19 cellular contexts compared by ENCODE assay signal in genomic region chr10:83605783-83606182, GRCh38.
DNase-seq lines count a peak whose midpoint lies in the region; ATAC-seq and TF ChIP-seq lines count a peak whose summit lies in the region.
"Had no signal": no experiment of that assay in that cellular context is flagged by ENCODE, and none has a peak within 500 bp of the region (broad histone marks: within the 10 kb centered on the region; RNA-seq: fewer than 3 reads in every experiment).

No MANE protein-coding gene starts in this region.

- H3K4me1 ChIP-seq in right atrium auricular region (no peaks in the 10 kb centered on the region), mesenchymal stem cell (ENCODE audit: control insufficient read depth, insufficient read depth, low read depth, low read length) (no peaks in the 10 kb centered on the region), esophagus squamous epithelium (no peaks in the 10 kb centered on the region)
- H3K4me1 ChIP-seq: BLaER1, SJCRH30 had no signal

- TF ChIP-seq POLR2A in esophagus squamous epithelium (IDR thresholded peaks at IDR 0.05) = no peak

- no peak overlapping the region for H2BK120ac ChIP-seq in mesenchymal stem cell (ENCODE audit: low read depth, low read length)

- no peak overlapping the region for H2BK15ac ChIP-seq in mesenchymal stem cell (ENCODE audit: low read depth, poor library complexity, severe bottlenecking)

- no peak overlapping the region for H3K14ac ChIP-seq in mesenchymal stem cell (ENCODE audit: low read length in 2 of 2)

- intact Hi-C loops in left ventricle myocardium superior (cut with micrococcal nuclease) = no loop called here
- intact Hi-C loops in esophagus squamous epithelium (cut with DNase I) = no loop called here

- H4K91ac ChIP-seq in mesenchymal stem cell (ENCODE audit: low read length) = no peak overlapping the region

- POLR2A ChIA-PET in WTC11 (lab: Charles Lee) = no interaction called here

- H3K23ac ChIP-seq in mesenchymal stem cell (ENCODE audit: low read length in 2 of 2) = no peak overlapping the region

- H3K4me3 Mint-ChIP-seq in WTC11 = no peak overlapping the region
- H3K4me3 Mint-ChIP-seq: CD4-positive, alpha-beta T cell had no signal

- H3K27me3 ChIP-seq in right atrium auricular region = no peaks in the 10 kb centered on the region
- no peaks in the 10 kb centered on the region for H3K27me3 ChIP-seq in mesenchymal stem cell (ENCODE audit: control insufficient read depth in 1 of 2, insufficient read depth in 1 of 2, low read length in 2 of 2)
- H3K27me3 ChIP-seq in esophagus squamous epithelium = no peaks in the 10 kb centered on the region
- H3K27me3 ChIP-seq: BLaER1, SJCRH30 had no signal

- H4K8ac ChIP-seq in mesenchymal stem cell (ENCODE audit: low read length) = no peak overlapping the region

- DNase-seq in left ventricle myocardium superior = no peak
- DNase-seq in right atrium auricular region (ENCODE audit: low spot score) = no peak
- no peak for DNase-seq in WTC11 (ENCODE audit: low spot score)
- no peak for DNase-seq in mesenchymal stem cell
- DNase-seq in esophagus squamous epithelium (lab: John Stamatoyannopoulos, UW) = no peak
- no peak for DNase-seq in GDM1 (lab: John Stamatoyannopoulos, UW)
- no peak for DNase-seq in AG08395 (ENCODE audit: low spot score)
- DNase-seq: CD4-positive, alpha-beta T cell; COR-L47; DMS 273 treated with DMSO at 0.1 percent for 48 hours; DMS79 treated with DMSO at 0.1 percent for 48 hours; Karpas-422; NCI-H1436; NCI-H1930; NCI-H748 treated with DMSO at 0.1 percent for 48 hours; NK-92 treated with Interleukin-12 subunit alpha and Interleukin-12 subunit beta, amount 100 ng/mL, for 24 hours; T-helper 1 cell had no signal

- H2AK5ac ChIP-seq in mesenchymal stem cell (ENCODE audit: low read length, severe bottlenecking) = peak overlapping the region; percentile 92

- CTCF ChIA-PET in WTC11 (lab: Charles Lee) = no interaction called here

- 0 out of 2 replicates have a peak, but pooled peaks cover 4% of the 10 kb centered on the region for H3K9me3 Mint-ChIP-seq in WTC11
- H3K9me3 Mint-ChIP-seq: CD4-positive, alpha-beta T cell had no signal

- ATAC-seq in left ventricle myocardium superior = peak; percentile 50
- no peak for ATAC-seq in WTC11

- no peaks in the 10 kb centered on the region for H3K36me3 Mint-ChIP-seq in WTC11

- H2BK12ac ChIP-seq in mesenchymal stem cell (ENCODE audit: low read length in 2 of 2) = no peak overlapping the region

- H2AFZ ChIP-seq in mesenchymal stem cell (ENCODE audit: low read depth, low read length) = no peak overlapping the region

- peaks cover 20% of the 10 kb centered on the region for H3K4me1 Mint-ChIP-seq in WTC11

- peak overlapping the region in 1 of 2 donors; percentile 7 for H3K27ac ChIP-seq in right atrium auricular region
- no peak overlapping the region for H3K27ac ChIP-seq in mesenchymal stem cell (ENCODE audit: low read length, poor library complexity, severe bottlenecking)
- no peak overlapping the region for H3K27ac ChIP-seq in esophagus squamous epithelium
- H3K27ac ChIP-seq: BLaER1, SJCRH30 had no signal

- peak overlapping the region; percentile 81; the same call in 1 of the 2 replicates for H3K27ac Mint-ChIP-seq in WTC11
- H3K27ac Mint-ChIP-seq: CD4-positive, alpha-beta T cell had no signal

- no peak overlapping the region for H3K9ac ChIP-seq in mesenchymal stem cell (ENCODE audit: low read length)
- H3K9ac ChIP-seq: BLaER1 had no signal

- no peaks in the 10 kb centered on the region for H3K9me3 ChIP-seq in right atrium auricular region
- H3K9me3 ChIP-seq in mesenchymal stem cell (ENCODE audit: control insufficient read depth, low read length) = no peaks in the 10 kb centered on the region
- H3K9me3 ChIP-seq in esophagus squamous epithelium = no peaks in the 10 kb centered on the region
- H3K9me3 ChIP-seq: BLaER1, SJCRH30 had no signal

- no peaks in the 10 kb centered on the region for H3K27me3 Mint-ChIP-seq in WTC11 (ENCODE audit: low read depth)
- H3K27me3 Mint-ChIP-seq: CD4-positive, alpha-beta T cell had no signal

- no peak overlapping the region for H3K4me2 ChIP-seq in mesenchymal stem cell (ENCODE audit: low read length, poor library complexity, severe bottlenecking)
- H3K4me2 ChIP-seq: BLaER1 had no signal

- TF ChIP-seq CTCF in right atrium auricular region (IDR thresholded peaks at IDR 0.05) (no peak), WTC11 (IDR thresholded peaks at IDR 0.05) (no peak), esophagus squamous epithelium (IDR thresholded peaks at IDR 0.05) (no peak)

- H2BK5ac ChIP-seq in mesenchymal stem cell (ENCODE audit: low read depth, low read length, poor library complexity, severe bottlenecking) = no peak overlapping the region

- H3K79me1 ChIP-seq in mesenchymal stem cell (replicated peaks; ENCODE audit: low read length, poor library complexity, severe bottlenecking) = no peaks in the 10 kb centered on the region

- no peak overlapping the region for H3K4ac ChIP-seq in mesenchymal stem cell (ENCODE audit: low read depth in 1 of 2, low read length in 2 of 2)

- H3K4me3 ChIP-seq in right atrium auricular region = no peak overlapping the region
- no peak overlapping the region for H3K4me3 ChIP-seq in mesenchymal stem cell (ENCODE audit: insufficient read depth in 1 of 2, low read depth in 1 of 2, low read length in 2 of 2)
- H3K4me3 ChIP-seq in esophagus squamous epithelium = no peak overlapping the region
- H3K4me3 ChIP-seq: BLaER1, SJCRH30 had no signal

- no peaks in the 10 kb centered on the region for H3K36me3 ChIP-seq in right atrium auricular region
- no peaks in the 10 kb centered on the region for H3K36me3 ChIP-seq in mesenchymal stem cell (ENCODE audit: control insufficient read depth in 1 of 2, insufficient read depth in 2 of 2, low read depth in 1 of 2, low read length in 2 of 2)
- no peaks in the 10 kb centered on the region for H3K36me3 ChIP-seq in esophagus squamous epithelium
- H3K36me3 ChIP-seq: BLaER1, SJCRH30 had no signal

- WGBS in mesenchymal stem cell = 83% methylated on average over 2 of the region's 2 CpGs
- WGBS in esophagus squamous epithelium, 2 donors = 60 to 77% methylated on average over 2 of the region's 2 CpGs

- H3K18ac ChIP-seq in mesenchymal stem cell (ENCODE audit: low read depth in 1 of 2, low read length in 2 of 2) = no peak overlapping the region

TF ChIP-seq in WTC11, 78 proteins besides CTCF, POLR2A, EP300 and RAD21 (continues in another document):
- no peak for TF ChIP-seq ELF4 (CRISPR knock-in tag; IDR thresholded peaks at IDR 0.05; ENCODE audit: low read depth)
- TF ChIP-seq PRDM15 (CRISPR knock-in tag; IDR thresholded peaks at IDR 0.05) = no peak
- no peak for TF ChIP-seq FOXP1 (CRISPR knock-in tag; IDR thresholded peaks at IDR 0.05; ENCODE audit: borderline replicate concordance)
- TF ChIP-seq ETV6 (CRISPR knock-in tag; IDR thresholded peaks at IDR 0.05) = no peak
- TF ChIP-seq ZBTB21 (CRISPR knock-in tag; IDR thresholded peaks at IDR 0.05; ENCODE audit: borderline replicate concordance) = no peak
- TF ChIP-seq ATF1 (CRISPR knock-in tag; IDR thresholded peaks at IDR 0.05) = no peak
- no peak for TF ChIP-seq ZNF138 (CRISPR knock-in tag; conservative IDR thresholded peaks at IDR 0.05)
- TF ChIP-seq, protein P1, sequence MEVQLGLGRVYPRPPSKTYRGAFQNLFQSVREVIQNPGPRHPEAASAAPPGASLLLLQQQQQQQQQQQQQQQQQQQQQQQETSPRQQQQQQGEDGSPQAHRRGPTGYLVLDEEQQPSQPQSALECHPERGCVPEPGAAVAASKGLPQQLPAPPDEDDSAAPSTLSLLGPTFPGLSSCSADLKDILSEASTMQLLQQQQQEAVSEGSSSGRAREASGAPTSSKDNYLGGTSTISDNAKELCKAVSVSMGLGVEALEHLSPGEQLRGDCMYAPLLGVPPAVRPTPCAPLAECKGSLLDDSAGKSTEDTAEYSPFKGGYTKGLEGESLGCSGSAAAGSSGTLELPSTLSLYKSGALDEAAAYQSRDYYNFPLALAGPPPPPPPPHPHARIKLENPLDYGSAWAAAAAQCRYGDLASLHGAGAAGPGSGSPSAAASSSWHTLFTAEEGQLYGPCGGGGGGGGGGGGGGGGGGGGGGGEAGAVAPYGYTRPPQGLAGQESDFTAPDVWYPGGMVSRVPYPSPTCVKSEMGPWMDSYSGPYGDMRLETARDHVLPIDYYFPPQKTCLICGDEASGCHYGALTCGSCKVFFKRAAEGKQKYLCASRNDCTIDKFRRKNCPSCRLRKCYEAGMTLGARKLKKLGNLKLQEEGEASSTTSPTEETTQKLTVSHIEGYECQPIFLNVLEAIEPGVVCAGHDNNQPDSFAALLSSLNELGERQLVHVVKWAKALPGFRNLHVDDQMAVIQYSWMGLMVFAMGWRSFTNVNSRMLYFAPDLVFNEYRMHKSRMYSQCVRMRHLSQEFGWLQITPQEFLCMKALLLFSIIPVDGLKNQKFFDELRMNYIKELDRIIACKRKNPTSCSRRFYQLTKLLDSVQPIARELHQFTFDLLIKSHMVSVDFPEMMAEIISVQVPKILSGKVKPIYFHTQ (CRISPR knock-in tag; IDR thresholded peaks at IDR 0.05) = no peak
